ENCODE assay signal across 1 cellular context in genomic region chr5:95924720-95925119, GRCh38.
TF ChIP-seq lines count a peak whose summit lies in the region.

No MANE protein-coding gene starts in this region.

TF ChIP-seq in HepG2, 621 proteins besides CTCF, POLR2A, EP300 and RAD21 (continued from another document and continues in another):
- TF ChIP-seq ZBTB25 (CRISPR knock-in tag; IDR thresholded peaks at IDR 0.05) (0 out of 2 replicates have a peak, but pooled peaks have one; percentile 20), ATF1 (CRISPR knock-in tag; IDR thresholded peaks at IDR 0.05) (no peak), ZNF607 (CRISPR knock-in tag; IDR thresholded peaks at IDR 0.05; ENCODE audit: borderline replicate concordance) (no peak), ZBTB7A (CRISPR knock-in tag; IDR thresholded peaks at IDR 0.05) (no peak), DMAP1 (CRISPR knock-in tag; IDR thresholded peaks at IDR 0.05) (0 out of 2 replicates have a peak, but pooled peaks have one; percentile 56), TCF12 (IDR thresholded peaks at IDR 0.05) (no peak), TCF12 (CRISPR knock-in tag; IDR thresholded peaks at IDR 0.05) (no peak), BORCS8-MEF2B (CRISPR knock-in tag; IDR thresholded peaks at IDR 0.05) (no peak), NPAS2 (CRISPR knock-in tag; IDR thresholded peaks at IDR 0.05; ENCODE audit: borderline replicate concordance) (no peak), ZNF766 (CRISPR knock-in tag; IDR thresholded peaks at IDR 0.05; ENCODE audit: borderline replicate concordance) (no peak), MEIS1 (CRISPR knock-in tag; IDR thresholded peaks at IDR 0.05; ENCODE audit: borderline replicate concordance) (no peak), KLF15 (CRISPR knock-in tag; IDR thresholded peaks at IDR 0.05; ENCODE audit: borderline replicate concordance) (no peak), ZNF318 (CRISPR knock-in tag; IDR thresholded peaks at IDR 0.05) (no peak), ZNF17 (CRISPR knock-in tag; IDR thresholded peaks at IDR 0.05) (no peak), MIER3 (CRISPR knock-in tag; IDR thresholded peaks at IDR 0.05; ENCODE audit: borderline replicate concordance) (peak; percentile 87; the same call in 1 of the 2 replicates), PAXIP1 (CRISPR knock-in tag; conservative IDR thresholded peaks at IDR 0.05) (peak; percentile 71), NCOA2 (CRISPR knock-in tag; IDR thresholded peaks at IDR 0.05) (peak; percentile 75), ETV6 (CRISPR knock-in tag; conservative IDR thresholded peaks at IDR 0.05) (no peak), IRF2 (CRISPR knock-in tag; IDR thresholded peaks at IDR 0.05) (peak; percentile 20; the same call in 1 of the 2 replicates), NFYB (CRISPR knock-in tag; IDR thresholded peaks at IDR 0.05) (no peak), ZFAT (CRISPR knock-in tag; conservative IDR thresholded peaks at IDR 0.05) (no peak), HMG20A (CRISPR knock-in tag; IDR thresholded peaks at IDR 0.05; ENCODE audit: borderline replicate concordance) (peak; percentile 84), SKIL (CRISPR knock-in tag; IDR thresholded peaks at IDR 0.05; ENCODE audit: borderline replicate concordance) (no peak; the same call in 1 of the 2 replicates), ZMYM3 (CRISPR knock-in tag; IDR thresholded peaks at IDR 0.05) (0 out of 2 replicates have a peak, but pooled peaks have one; percentile 22), HNF1A (IDR thresholded peaks at IDR 0.05; ENCODE audit: low read depth) (0 out of 2 replicates have a peak, but pooled peaks have one; percentile 41), HNF1A (CRISPR knock-in tag; IDR thresholded peaks at IDR 0.05; ENCODE audit: borderline replicate concordance) (peak; percentile 31; the same call in 1 of the 2 replicates), SETDB1 (CRISPR knock-in tag; IDR thresholded peaks at IDR 0.05; ENCODE audit: borderline replicate concordance) (no peak), ZNF781 (CRISPR knock-in tag; IDR thresholded peaks at IDR 0.05; ENCODE audit: borderline replicate concordance, not compliant biosample characterization) (no peak), TFDP1 (CRISPR knock-in tag; IDR thresholded peaks at IDR 0.05; ENCODE audit: borderline replicate concordance) (peak; percentile 42; the same call in 1 of the 2 replicates)
